In the genomic region with DNA sequence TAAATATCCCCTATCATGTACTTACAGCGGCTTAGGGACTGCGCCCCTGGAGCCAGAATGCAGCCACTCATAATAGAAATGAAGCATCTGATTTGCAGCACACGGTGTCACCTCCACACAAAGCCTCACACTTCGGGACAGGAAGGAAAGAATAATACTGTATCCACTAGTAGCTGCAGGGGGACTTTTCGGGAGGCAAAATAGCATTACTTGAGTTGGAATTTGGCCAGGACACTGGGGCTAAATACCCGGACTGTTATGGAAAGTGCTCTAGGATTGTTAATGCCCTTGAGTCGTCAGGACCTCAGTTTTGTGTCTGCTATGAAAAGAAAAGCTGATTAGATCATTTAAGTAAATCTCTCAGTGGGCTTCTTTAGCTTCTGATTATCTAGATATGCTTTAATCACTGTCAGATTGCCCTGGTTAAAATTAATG, we compare ENCODE assay signal across 19 cellular contexts.
DNase-seq lines count a peak whose midpoint lies in the region; ATAC-seq and TF ChIP-seq lines count a peak whose summit lies in the region.
"Had no signal": no experiment of that assay in that cellular context is flagged by ENCODE, and none has a peak within 500 bp of the region (broad histone marks: within the 10 kb centered on the region; RNA-seq: fewer than 3 reads in every experiment).

No MANE protein-coding gene starts in this region.

- in situ Hi-C loops in KBM-7 (cut with MboI; ENCODE audit: low pct_unique_long_range_greater_than_20kb, low sequenced_read_pairs), result no loop called here

- H3K27me3 ChIP-seq in hepatocyte, result no peaks in the 10 kb centered on the region
- H3K27me3 ChIP-seq: left lung, vagina had no signal

- H3K36me3 ChIP-seq in SK-N-MC (ENCODE audit: insufficient read depth, low read length), result no peaks in the 10 kb centered on the region
- no peaks in the 10 kb centered on the region for H3K36me3 ChIP-seq in hepatocyte (replicated peaks; ENCODE audit: insufficient read depth, low read depth)
- H3K36me3 ChIP-seq: left lung, vagina had no signal

- no peaks in the 10 kb centered on the region for H3K79me2 ChIP-seq in hepatocyte

- H3K4me3 ChIP-seq in SK-N-MC (peak overlapping the region; percentile 52), hepatocyte (no peak overlapping the region)
- H3K4me3 ChIP-seq: left lung, vagina had no signal

- no peak overlapping the region for H3K9ac ChIP-seq in SK-N-MC (ENCODE audit: insufficient read length)

- H3K9me3 ChIP-seq in SK-N-MC (ENCODE audit: low read depth, low read length) (no peaks in the 10 kb centered on the region), hepatocyte (ENCODE audit: low read depth) (no peaks in the 10 kb centered on the region)
- H3K9me3 ChIP-seq: left lung, vagina had no signal

- no peak for ATAC-seq in HG02885 (IDR thresholded peaks at IDR 0.05; ENCODE audit: poor library complexity, unreplicated experiment)
- ATAC-seq: left lung; naive thymus-derived CD4-positive, alpha-beta T cell; stimulated activated naive CD8-positive, alpha-beta T cell treated with anti-CD3 and anti-CD28 coated beads, Interleukin-15, amount 100 ng/mL, for 72 hours; T-helper 17 cell had no signal

- H3K27ac ChIP-seq in SK-N-MC (no peak overlapping the region), hepatocyte (no peak overlapping the region)
- H3K27ac ChIP-seq: left lung, vagina had no signal

- 44% methylated on average over 7 of the region's 7 CpGs for WGBS in hepatocyte (ENCODE audit: low lambda C conversion rate, missing lambda C conversion rate)

- TF ChIP-seq CTCF in hepatocyte (IDR thresholded peaks at IDR 0.05; ENCODE audit: poor library complexity), result no peak

- H3K4me2 ChIP-seq in hepatocyte, result peak overlapping the region; percentile 25

- H3K9me2 ChIP-seq in hepatocyte (replicated peaks; ENCODE audit: insufficient read depth), result no peaks in the 10 kb centered on the region

- H4K20me1 ChIP-seq in hepatocyte (ENCODE audit: insufficient read depth, poor library complexity, severe bottlenecking), result no peaks in the 10 kb centered on the region

- DNase-seq in D341Med (ENCODE audit: low spot score) (peak; percentile 77), NCI-H146 (lab: John Stamatoyannopoulos, UW) (peak; percentile 93), SK-N-MC (ENCODE audit: low read depth, low spot score) (peak; percentile 40), hepatocyte (ENCODE audit: low spot score) (peak; percentile 9), KBM-7 (no peak), HuH-7 (ENCODE audit: low spot score) (no peak), NCI-H1930 (lab: John Stamatoyannopoulos, UW) (no peak)
- DNase-seq: activated CD4-positive, alpha-beta T cell treated with anti-CD3 and anti-CD28 coated beads for 4 hours; activated CD8-positive, alpha-beta memory T cell treated with anti-CD3 and anti-CD28 coated beads, Interleukin-2, amount 50 U/mL, for 48 hours; activated naive CD4-positive, alpha-beta T cell treated with Interleukin-2 at 50 U/mL for 16 hours; effector memory CD4-positive, alpha-beta T cell; left lung; MV-4-11; naive thymus-derived CD4-positive, alpha-beta T cell; NCI-H774; stimulated activated naive CD8-positive, alpha-beta T cell treated with anti-CD3 and anti-CD28 coated beads, Interleukin-15, amount 100 ng/mL, for 72 hours; T-helper 17 cell had no signal

- H3K4me1 ChIP-seq in hepatocyte (ENCODE audit: insufficient read depth), result no peaks in the 10 kb centered on the region
- H3K4me1 ChIP-seq: left lung, vagina had no signal

- H2AFZ ChIP-seq in hepatocyte, result no peak overlapping the region

Comparison
In these comparisons a context has a peak if more than half of its experiments do, and no peak if none do; other contexts are left out.
1. DNase-seq: peak in D341Med (single experiment), NCI-H146 (single experiment), SK-N-MC (single experiment) and hepatocyte (single experiment); none in KBM-7 (single experiment), HuH-7 (single experiment) and NCI-H1930 (0 of 2).